ENCODE assay signal across 8 cellular contexts in the genomic region with DNA sequence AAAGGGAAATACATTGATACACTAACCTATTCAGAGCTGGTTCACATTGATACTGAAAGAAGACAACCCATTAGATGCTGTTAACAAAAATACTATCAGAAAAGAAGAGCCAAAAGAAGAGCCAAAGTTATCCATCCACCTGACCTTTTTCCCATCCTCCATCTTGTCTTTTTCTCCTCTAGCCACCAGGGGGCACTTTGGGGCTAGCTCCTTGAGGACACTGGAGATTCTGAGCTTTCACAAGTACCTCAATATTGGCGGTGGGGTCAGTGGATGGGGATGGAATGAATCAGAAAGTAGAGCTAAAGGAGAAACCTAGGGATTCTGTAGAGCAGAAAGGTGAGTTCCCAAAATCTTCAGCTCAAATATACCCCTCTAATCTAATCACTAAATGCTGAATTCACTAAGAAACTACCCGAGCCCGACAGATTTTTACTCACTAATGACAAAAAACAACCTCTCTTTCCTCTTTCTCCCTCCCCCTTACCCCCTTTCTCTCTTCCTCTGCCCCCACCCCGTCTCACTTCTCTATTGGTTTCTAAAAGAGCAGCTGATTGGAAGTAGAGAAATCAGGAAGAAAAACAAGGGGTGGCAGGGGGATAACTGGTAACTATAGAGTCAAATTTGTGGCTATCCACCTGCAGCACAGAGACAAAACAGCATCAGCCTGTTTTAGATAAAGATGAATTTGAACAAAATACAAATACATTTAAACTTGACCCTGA.
DNase-seq lines count a peak whose midpoint lies in the region; ATAC-seq and TF ChIP-seq lines count a peak whose summit lies in the region.

No MANE protein-coding gene starts in this region.

- no peaks in the 10 kb centered on the region for H3K36me3 ChIP-seq in ascending aorta

- peak in 2 of 3 experiments; percentile 12 to 48 for TF ChIP-seq CTCF in ascending aorta (IDR thresholded peaks at IDR 0.05)

- H3K9me3 Mint-ChIP-seq in memory B cell: peaks cover 3% of the 10 kb centered on the region

- peaks cover 23% of the 10 kb centered on the region for H3K4me1 Mint-ChIP-seq in memory B cell

- H3K27me3 Mint-ChIP-seq in memory B cell: no peaks in the 10 kb centered on the region

- DNase-seq in activated T-cell treated with anti-CD3 and anti-CD28 coated beads, Interleukin-2, amount 50 U/mL, for 48 hours: peak; percentile 22 to 27
- no peak for DNase-seq in activated T-cell treated with anti-CD3 and anti-CD28 coated beads, Interleukin-2, amount 50 U/mL, for 1 hour
- DNase-seq in NAMALWA (ENCODE audit: low spot score): peak; percentile 86
- no peak for DNase-seq in ascending aorta (ENCODE audit: low spot score in 2 of 2)
- peak in 1 of 2 donors; percentile 42 for DNase-seq in memory B cell (ENCODE audit: low spot score in 2 of 2)
- no peak for DNase-seq in NCI-H128 (lab: John Stamatoyannopoulos, UW; ENCODE audit: unreplicated experiment)
- no peak for DNase-seq in activated CD4-positive, alpha-beta T cell treated with anti-CD3 and anti-CD28 coated beads for 1 hour

- peak overlapping the region; percentile 70 for H3K4me3 Mint-ChIP-seq in memory B cell

- intact Hi-C loops in ascending aorta (cut with DNase I): no loop called here

- H3K36me3 Mint-ChIP-seq in memory B cell: peaks cover 13% of the 10 kb centered on the region

- peak overlapping the region; percentile 87 for H3K27ac Mint-ChIP-seq in memory B cell

- H3K27me3 ChIP-seq in ascending aorta: no peaks in the 10 kb centered on the region

- H3K27ac ChIP-seq in ascending aorta: no peak overlapping the region

- no peak overlapping the region for H3K4me3 ChIP-seq in ascending aorta

- ATAC-seq in memory B cell (ENCODE audit: low read depth): peak; percentile 66
- no peak for ATAC-seq in HG03378 (IDR thresholded peaks at IDR 0.05; ENCODE audit: unreplicated experiment)

- H3K4me1 ChIP-seq in ascending aorta: peaks cover 0 to 2% of the 10 kb centered on the region in 2 donors

- no peaks in the 10 kb centered on the region for H3K9me3 ChIP-seq in ascending aorta

Comparison
In these comparisons a context has a peak if more than half of its experiments do, and no peak if none do; other contexts are left out.
1. DNase-seq: peak in activated T-cell treated with anti-CD3 and anti-CD28 coated beads, Interleukin-2, amount 50 U/mL, for 48 hours (2 of 2) and NAMALWA (single experiment); none in activated T-cell treated with anti-CD3 and anti-CD28 coated beads, Interleukin-2, amount 50 U/mL, for 1 hour (single experiment), ascending aorta (0 of 2), NCI-H128 (single experiment) and activated CD4-positive, alpha-beta T cell treated with anti-CD3 and anti-CD28 coated beads for 1 hour (single experiment).